ENCODE assay signal across 12 cellular contexts in genomic region chr15:92624401-92624991, GRCh38. TPM values are rescaled to one million over a fixed set of nuclear protein-coding genes. Genes with fewer than 3 reads are reported as not detected.
DNase-seq lines count a peak whose midpoint lies in the region; TF ChIP-seq lines count a peak whose summit lies in the region.
"Had no signal": no experiment of that assay in that cellular context is flagged by ENCODE, and none has a peak within 500 bp of the region (broad histone marks: within the 10 kb centered on the region; RNA-seq: fewer than 3 reads in every experiment).

No MANE protein-coding gene starts in this region.

- no peak overlapping the region for H3K4me2 ChIP-seq in PC-9
- H3K4me2 ChIP-seq: KMS-11 had no signal

- no peak for TF ChIP-seq CTCF in glutamatergic neuron (IDR thresholded peaks at IDR 0.05; ENCODE audit: partially characterized antibody, unreplicated experiment)
- TF ChIP-seq CTCF in PC-9 (conservative IDR thresholded peaks at IDR 0.05) = no peak

- no peaks in the 10 kb centered on the region for H3K9me3 ChIP-seq in NT2/D1 (ENCODE audit: insufficient read depth, low read length)
- H3K9me3 ChIP-seq in PC-9 (ENCODE audit: insufficient read depth, low read depth) = no peaks in the 10 kb centered on the region
- H3K9me3 ChIP-seq: colonic mucosa, HAP-1 had no signal

- CTCF ChIA-PET in PC-9 (lab: Charles Lee) = interaction anchor here (0.6 kb wide), 1 partner anchor 657 kb away, joined by 4 read pairs; no protein-coding TSS in a partner anchor

- no TSS peak for BruUV-seq in PC-9 (replicated peaks; lab: Mats Ljungman, UMichigan)

- H3K36me3 Mint-ChIP-seq in glutamatergic neuron (ENCODE audit: unreplicated experiment) = no peaks in the 10 kb centered on the region

- no peak overlapping the region for H2AFZ ChIP-seq in PC-9

- peaks cover 10% of the 10 kb centered on the region for H3K9me3 Mint-ChIP-seq in glutamatergic neuron (ENCODE audit: unreplicated experiment)
- H3K9me3 Mint-ChIP-seq: stimulated activated naive CD8-positive, alpha-beta T cell treated with anti-CD3 and anti-CD28 coated beads, Interleukin-15, amount 100 ng/mL, for 72 hours had no signal

- H3K9ac ChIP-seq in NT2/D1 (ENCODE audit: insufficient read length, low read depth) = peak overlapping the region; percentile 47
- H3K9ac ChIP-seq: KMS-11 had no signal

- H3K4me3 ChIP-seq in NT2/D1 (ENCODE audit: insufficient read length, low read depth) (no peak overlapping the region), PC-9 (no peak overlapping the region)
- H3K4me3 ChIP-seq: colonic mucosa, HAP-1 had no signal

- intact Hi-C loops in posterior cingulate gyrus (cut with DNase I) = loop anchor here (10.0 kb wide), 1 partner anchor 100 kb away; no protein-coding TSS in a partner anchor
- intact Hi-C loops in PC-9 (cut with micrococcal nuclease; ENCODE audit: unreplicated experiment) = loop anchor here (2.0 kb wide), 1 partner anchor 20 kb away; no protein-coding TSS in a partner anchor

- H3K9me2 ChIP-seq in PC-9 (ENCODE audit: insufficient read depth) = no peaks in the 10 kb centered on the region

- POLR2A ChIA-PET in PC-9 (lab: Charles Lee; ENCODE audit: unreplicated experiment) = no interaction called here

- H4K20me1 ChIP-seq in PC-9 (ENCODE audit: insufficient read depth) = no peaks in the 10 kb centered on the region

- H3K4me1 Mint-ChIP-seq in glutamatergic neuron (ENCODE audit: low read depth, unreplicated experiment) = peaks cover 22% of the 10 kb centered on the region

- H3K36me3 ChIP-seq in NT2/D1 (ENCODE audit: insufficient read depth, insufficient read length, low read length) = peaks cover 34% of the 10 kb centered on the region
- H3K36me3 ChIP-seq in PC-9 (ENCODE audit: low read depth) = peaks cover 16% of the 10 kb centered on the region
- H3K36me3 ChIP-seq: colonic mucosa, HAP-1 had no signal

- peak; percentile 68 for DNase-seq in COLO829 (ENCODE audit: low spot score)
- no peak for DNase-seq in NT2/D1 (ENCODE audit: low read depth, low spot score)
- DNase-seq in glutamatergic neuron = peak; percentile 40
- peak; percentile 39 to 96 (median 68) for DNase-seq in posterior cingulate gyrus
- DNase-seq in Kasumi-1 (lab: John Stamatoyannopoulos, UW) = no peak
- no peak for DNase-seq in activated CD8-positive, alpha-beta memory T cell treated with anti-CD3 and anti-CD28 coated beads, Interleukin-2, amount 50 U/mL, for 48 hours
- DNase-seq in stimulated activated CD4-positive, alpha-beta T cell treated with anti-CD3 and anti-CD28 coated beads, Interleukin-1b, Interleukin-23, amount 100 ng/mL, for 48 hours = no peak
- DNase-seq in PC-9 = no peak
- DNase-seq: colonic mucosa had no signal

- H3K4me3 Mint-ChIP-seq in glutamatergic neuron (ENCODE audit: unreplicated experiment) = no peak overlapping the region

- peaks cover 5% of the 10 kb centered on the region for H3K27me3 Mint-ChIP-seq in glutamatergic neuron (ENCODE audit: unreplicated experiment)
- H3K27me3 Mint-ChIP-seq: stimulated activated naive CD8-positive, alpha-beta T cell treated with anti-CD3 and anti-CD28 coated beads, Interleukin-15, amount 100 ng/mL, for 72 hours had no signal

- H3K4me1 ChIP-seq in NT2/D1 (ENCODE audit: insufficient read depth, insufficient read length) = peaks cover 5% of the 10 kb centered on the region
- peaks cover 10% of the 10 kb centered on the region for H3K4me1 ChIP-seq in PC-9 (replicated peaks; ENCODE audit: insufficient read depth)
- H3K4me1 ChIP-seq: colonic mucosa, HAP-1 had no signal

- peak overlapping the region; percentile 81 for H3K27ac Mint-ChIP-seq in glutamatergic neuron (ENCODE audit: unreplicated experiment)

- peaks cover 77% of the 10 kb centered on the region for H3K79me2 ChIP-seq in PC-9 (ENCODE audit: low read depth)

- H3K27me3 ChIP-seq in NT2/D1 (ENCODE audit: insufficient read depth, insufficient read length) (no peaks in the 10 kb centered on the region), PC-9 (ENCODE audit: insufficient read depth, low read depth) (no peaks in the 10 kb centered on the region)
- H3K27me3 ChIP-seq: colonic mucosa had no signal

- H3K27ac ChIP-seq in PC-9 = no peak overlapping the region; the same call in 1 of the 2 replicates
- H3K27ac ChIP-seq: colonic mucosa, KMS-11 had no signal

- peaks cover 20% of the 10 kb centered on the region; the same call in 1 of the 2 replicates for H3F3A ChIP-seq in PC-9 (ENCODE audit: insufficient read depth, low read depth)

RNA-seq across cellular contexts. Expression of gene FAM174B, which starts 31.1 kb away (rescaled TPM):
- 8.6 TPM for total RNA-seq in glutamatergic neuron (ENCODE audit: unreplicated experiment)
- 77.5 and 90.3 TPM in 2 replicates for total RNA-seq in PC-9 (2021)

Comparison
In these comparisons a context has a peak if more than half of its experiments do, and no peak if none do; other contexts are left out.
1. DNase-seq: peak in COLO829 (single experiment), glutamatergic neuron (single experiment) and posterior cingulate gyrus (10 of 10); none in NT2/D1 (single experiment), Kasumi-1 (0 of 2), activated CD8-positive, alpha-beta memory T cell treated with anti-CD3 and anti-CD28 coated beads, Interleukin-2, amount 50 U/mL, for 48 hours (single experiment), stimulated activated CD4-positive, alpha-beta T cell treated with anti-CD3 and anti-CD28 coated beads, Interleukin-1b, Interleukin-23, amount 100 ng/mL, for 48 hours (single experiment) and PC-9 (0 of 2).